In the genomic region with DNA sequence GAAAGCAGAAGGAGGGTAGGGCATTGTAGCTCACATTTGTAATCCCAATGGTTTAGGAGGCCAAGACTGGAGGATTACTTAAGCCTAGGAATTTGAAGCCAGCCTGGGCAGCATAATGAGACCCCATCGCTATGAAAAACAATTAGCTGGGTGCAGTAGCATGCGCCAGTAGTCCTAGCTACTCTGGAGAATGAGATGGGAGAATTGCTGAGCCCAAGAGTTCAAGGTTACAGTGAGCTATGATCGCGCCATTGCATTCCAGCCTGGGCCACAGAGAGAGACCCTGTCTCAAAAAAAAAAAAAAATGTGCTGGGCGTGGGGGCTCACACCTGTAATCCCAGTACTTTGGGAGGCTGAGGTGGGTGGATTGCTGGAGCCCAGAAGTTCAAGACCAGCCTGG, we compare ENCODE assay signal across 1 cellular context.
TF ChIP-seq lines count a peak whose summit lies in the region.

No MANE protein-coding gene starts in this region.

TF ChIP-seq in HepG2, 621 proteins besides CTCF, POLR2A, EP300 and RAD21 (continued from another document and continues in another):
- TF ChIP-seq, protein P1, sequence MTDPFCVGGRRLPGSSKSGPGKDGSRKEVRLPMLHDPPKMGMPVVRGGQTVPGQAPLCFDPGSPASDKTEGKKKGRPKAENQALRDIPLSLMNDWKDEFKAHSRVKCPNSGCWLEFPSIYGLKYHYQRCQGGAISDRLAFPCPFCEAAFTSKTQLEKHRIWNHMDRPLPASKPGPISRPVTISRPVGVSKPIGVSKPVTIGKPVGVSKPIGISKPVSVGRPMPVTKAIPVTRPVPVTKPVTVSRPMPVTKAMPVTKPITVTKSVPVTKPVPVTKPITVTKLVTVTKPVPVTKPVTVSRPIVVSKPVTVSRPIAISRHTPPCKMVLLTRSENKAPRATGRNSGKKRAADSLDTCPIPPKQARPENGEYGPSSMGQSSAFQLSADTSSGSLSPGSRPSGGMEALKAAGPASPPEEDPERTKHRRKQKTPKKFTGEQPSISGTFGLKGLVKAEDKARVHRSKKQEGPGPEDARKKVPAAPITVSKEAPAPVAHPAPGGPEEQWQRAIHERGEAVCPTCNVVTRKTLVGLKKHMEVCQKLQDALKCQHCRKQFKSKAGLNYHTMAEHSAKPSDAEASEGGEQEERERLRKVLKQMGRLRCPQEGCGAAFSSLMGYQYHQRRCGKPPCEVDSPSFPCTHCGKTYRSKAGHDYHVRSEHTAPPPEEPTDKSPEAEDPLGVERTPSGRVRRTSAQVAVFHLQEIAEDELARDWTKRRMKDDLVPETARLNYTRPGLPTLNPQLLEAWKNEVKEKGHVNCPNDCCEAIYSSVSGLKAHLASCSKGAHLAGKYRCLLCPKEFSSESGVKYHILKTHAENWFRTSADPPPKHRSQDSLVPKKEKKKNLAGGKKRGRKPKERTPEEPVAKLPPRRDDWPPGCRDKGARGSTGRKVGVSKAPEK (CRISPR knock-in tag; IDR thresholded peaks at IDR 0.05; ENCODE audit: borderline replicate concordance): no peak
- no peak for TF ChIP-seq TARDBP (CRISPR knock-in tag; IDR thresholded peaks at IDR 0.05)
- TF ChIP-seq SRY (CRISPR knock-in tag; IDR thresholded peaks at IDR 0.05): no peak
- no peak for TF ChIP-seq CREB1 (IDR thresholded peaks at IDR 0.05)
- no peak for TF ChIP-seq CREB1 (CRISPR knock-in tag; IDR thresholded peaks at IDR 0.05)
- no peak for TF ChIP-seq MZF1 (CRISPR knock-in tag; IDR thresholded peaks at IDR 0.05; ENCODE audit: borderline replicate concordance)
- TF ChIP-seq STAG1 (CRISPR knock-in tag; IDR thresholded peaks at IDR 0.05): no peak
- TF ChIP-seq SYNCRIP (IDR thresholded peaks at IDR 0.05; ENCODE audit: insufficient read depth, low read depth, low read length): no peak
- no peak for TF ChIP-seq RCOR2 (CRISPR knock-in tag; IDR thresholded peaks at IDR 0.05)
- no peak for TF ChIP-seq RFXANK (CRISPR knock-in tag; IDR thresholded peaks at IDR 0.05)
- TF ChIP-seq DMAP1 (CRISPR knock-in tag; IDR thresholded peaks at IDR 0.05): no peak
- TF ChIP-seq, protein P2, sequence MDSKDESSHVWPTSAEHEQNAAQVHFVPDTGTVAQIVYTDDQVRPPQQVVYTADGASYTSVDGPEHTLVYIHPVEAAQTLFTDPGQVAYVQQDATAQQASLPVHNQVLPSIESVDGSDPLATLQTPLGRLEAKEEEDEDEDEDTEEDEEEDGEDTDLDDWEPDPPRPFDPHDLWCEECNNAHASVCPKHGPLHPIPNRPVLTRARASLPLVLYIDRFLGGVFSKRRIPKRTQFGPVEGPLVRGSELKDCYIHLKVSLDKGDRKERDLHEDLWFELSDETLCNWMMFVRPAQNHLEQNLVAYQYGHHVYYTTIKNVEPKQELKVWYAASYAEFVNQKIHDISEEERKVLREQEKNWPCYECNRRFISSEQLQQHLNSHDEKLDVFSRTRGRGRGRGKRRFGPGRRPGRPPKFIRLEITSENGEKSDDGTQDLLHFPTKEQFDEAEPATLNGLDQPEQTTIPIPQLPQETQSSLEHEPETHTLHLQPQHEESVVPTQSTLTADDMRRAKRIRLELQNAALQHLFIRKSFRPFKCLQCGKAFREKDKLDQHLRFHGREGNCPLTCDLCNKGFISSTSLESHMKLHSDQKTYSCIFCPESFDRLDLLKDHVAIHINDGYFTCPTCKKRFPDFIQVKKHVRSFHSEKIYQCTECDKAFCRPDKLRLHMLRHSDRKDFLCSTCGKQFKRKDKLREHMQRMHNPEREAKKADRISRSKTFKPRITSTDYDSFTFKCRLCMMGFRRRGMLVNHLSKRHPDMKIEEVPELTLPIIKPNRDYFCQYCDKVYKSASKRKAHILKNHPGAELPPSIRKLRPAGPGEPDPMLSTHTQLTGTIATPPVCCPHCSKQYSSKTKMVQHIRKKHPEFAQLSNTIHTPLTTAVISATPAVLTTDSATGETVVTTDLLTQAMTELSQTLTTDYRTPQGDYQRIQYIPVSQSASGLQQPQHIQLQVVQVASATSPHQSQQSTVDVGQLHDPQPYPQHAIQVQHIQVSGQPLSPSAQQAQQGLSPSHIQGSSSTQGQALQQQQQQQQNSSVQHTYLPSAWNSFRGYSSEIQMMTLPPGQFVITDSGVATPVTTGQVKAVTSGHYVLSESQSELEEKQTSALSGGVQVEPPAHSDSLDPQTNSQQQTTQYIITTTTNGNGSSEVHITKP (CRISPR knock-in tag; IDR thresholded peaks at IDR 0.05; ENCODE audit: low read depth): no peak
- no peak for TF ChIP-seq MLLT10 (CRISPR knock-in tag; IDR thresholded peaks at IDR 0.05)
- TF ChIP-seq ZNF20 (CRISPR knock-in tag; IDR thresholded peaks at IDR 0.05): no peak
- no peak for TF ChIP-seq PCBP2 (optimal IDR thresholded peaks at IDR 0.05; ENCODE audit: low read depth, low read length, poor library complexity, severe bottlenecking)
- TF ChIP-seq ZNF136 (CRISPR knock-in tag; IDR thresholded peaks at IDR 0.05; ENCODE audit: low read depth): no peak
- TF ChIP-seq ZNF788 (CRISPR knock-in tag; IDR thresholded peaks at IDR 0.05; ENCODE audit: borderline replicate concordance): no peak
- TF ChIP-seq, protein P3, sequence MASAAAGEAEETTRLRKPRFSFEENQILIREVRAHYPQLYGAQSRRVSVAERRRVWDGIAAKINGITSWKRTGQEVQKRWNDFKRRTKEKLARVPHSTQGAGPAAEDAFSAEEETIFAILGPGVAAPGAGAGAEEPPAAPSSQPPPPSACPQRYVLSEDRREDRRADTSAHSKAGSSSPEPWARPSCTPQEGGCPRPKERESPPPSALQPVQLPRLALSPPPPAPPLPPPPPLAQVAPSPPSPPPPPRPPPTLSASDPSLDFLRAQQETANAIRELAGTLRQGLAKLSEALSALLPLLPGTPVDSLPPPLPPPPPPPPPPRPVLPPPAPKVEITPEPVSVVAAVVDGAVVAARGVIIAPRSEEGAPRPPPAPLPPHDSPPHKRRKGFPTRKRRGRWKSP (CRISPR knock-in tag; IDR thresholded peaks at IDR 0.05): no peak
- TF ChIP-seq, protein P4, sequence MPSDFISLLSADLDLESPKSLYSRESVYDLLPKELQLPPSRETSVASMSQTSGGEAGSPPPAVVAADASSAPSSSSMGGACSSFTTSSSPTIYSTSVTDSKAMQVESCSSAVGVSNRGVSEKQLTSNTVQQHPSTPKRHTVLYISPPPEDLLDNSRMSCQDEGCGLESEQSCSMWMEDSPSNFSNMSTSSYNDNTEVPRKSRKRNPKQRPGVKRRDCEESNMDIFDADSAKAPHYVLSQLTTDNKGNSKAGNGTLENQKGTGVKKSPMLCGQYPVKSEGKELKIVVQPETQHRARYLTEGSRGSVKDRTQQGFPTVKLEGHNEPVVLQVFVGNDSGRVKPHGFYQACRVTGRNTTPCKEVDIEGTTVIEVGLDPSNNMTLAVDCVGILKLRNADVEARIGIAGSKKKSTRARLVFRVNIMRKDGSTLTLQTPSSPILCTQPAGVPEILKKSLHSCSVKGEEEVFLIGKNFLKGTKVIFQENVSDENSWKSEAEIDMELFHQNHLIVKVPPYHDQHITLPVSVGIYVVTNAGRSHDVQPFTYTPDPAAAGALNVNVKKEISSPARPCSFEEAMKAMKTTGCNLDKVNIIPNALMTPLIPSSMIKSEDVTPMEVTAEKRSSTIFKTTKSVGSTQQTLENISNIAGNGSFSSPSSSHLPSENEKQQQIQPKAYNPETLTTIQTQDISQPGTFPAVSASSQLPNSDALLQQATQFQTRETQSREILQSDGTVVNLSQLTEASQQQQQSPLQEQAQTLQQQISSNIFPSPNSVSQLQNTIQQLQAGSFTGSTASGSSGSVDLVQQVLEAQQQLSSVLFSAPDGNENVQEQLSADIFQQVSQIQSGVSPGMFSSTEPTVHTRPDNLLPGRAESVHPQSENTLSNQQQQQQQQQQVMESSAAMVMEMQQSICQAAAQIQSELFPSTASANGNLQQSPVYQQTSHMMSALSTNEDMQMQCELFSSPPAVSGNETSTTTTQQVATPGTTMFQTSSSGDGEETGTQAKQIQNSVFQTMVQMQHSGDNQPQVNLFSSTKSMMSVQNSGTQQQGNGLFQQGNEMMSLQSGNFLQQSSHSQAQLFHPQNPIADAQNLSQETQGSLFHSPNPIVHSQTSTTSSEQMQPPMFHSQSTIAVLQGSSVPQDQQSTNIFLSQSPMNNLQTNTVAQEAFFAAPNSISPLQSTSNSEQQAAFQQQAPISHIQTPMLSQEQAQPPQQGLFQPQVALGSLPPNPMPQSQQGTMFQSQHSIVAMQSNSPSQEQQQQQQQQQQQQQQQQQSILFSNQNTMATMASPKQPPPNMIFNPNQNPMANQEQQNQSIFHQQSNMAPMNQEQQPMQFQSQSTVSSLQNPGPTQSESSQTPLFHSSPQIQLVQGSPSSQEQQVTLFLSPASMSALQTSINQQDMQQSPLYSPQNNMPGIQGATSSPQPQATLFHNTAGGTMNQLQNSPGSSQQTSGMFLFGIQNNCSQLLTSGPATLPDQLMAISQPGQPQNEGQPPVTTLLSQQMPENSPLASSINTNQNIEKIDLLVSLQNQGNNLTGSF (CRISPR knock-in tag; IDR thresholded peaks at IDR 0.05): no peak
- TF ChIP-seq ZNF382 (CRISPR knock-in tag; IDR thresholded peaks at IDR 0.05; ENCODE audit: borderline replicate concordance): no peak
- 0 out of 2 replicates have a peak, but pooled peaks have one; percentile 25 for TF ChIP-seq MEF2D (CRISPR knock-in tag; IDR thresholded peaks at IDR 0.05)
- TF ChIP-seq NAIF1 (CRISPR knock-in tag; IDR thresholded peaks at IDR 0.05; ENCODE audit: borderline replicate concordance): no peak
- no peak for TF ChIP-seq ZNF331 (CRISPR knock-in tag; IDR thresholded peaks at IDR 0.05)
- TF ChIP-seq ZNF572 (CRISPR knock-in tag; IDR thresholded peaks at IDR 0.05): 0 out of 2 replicates have a peak, but pooled peaks have one; percentile 48
- no peak for TF ChIP-seq HOXA5 (CRISPR knock-in tag; IDR thresholded peaks at IDR 0.05)
- no peak for TF ChIP-seq ZNF484 (CRISPR knock-in tag; IDR thresholded peaks at IDR 0.05; ENCODE audit: borderline replicate concordance, low read depth)
- peak; percentile 60 for TF ChIP-seq SALL1 (CRISPR knock-in tag; IDR thresholded peaks at IDR 0.05)
- no peak for TF ChIP-seq ZNF205 (CRISPR knock-in tag; IDR thresholded peaks at IDR 0.05)
- TF ChIP-seq HOXA3 (CRISPR knock-in tag; IDR thresholded peaks at IDR 0.05): 0 out of 2 replicates have a peak, but pooled peaks have one; percentile 39
- no peak for TF ChIP-seq RBAK (CRISPR knock-in tag; IDR thresholded peaks at IDR 0.05)
- TF ChIP-seq ZNF121 (CRISPR knock-in tag; IDR thresholded peaks at IDR 0.05): peak; percentile 91
- TF ChIP-seq, protein P5, sequence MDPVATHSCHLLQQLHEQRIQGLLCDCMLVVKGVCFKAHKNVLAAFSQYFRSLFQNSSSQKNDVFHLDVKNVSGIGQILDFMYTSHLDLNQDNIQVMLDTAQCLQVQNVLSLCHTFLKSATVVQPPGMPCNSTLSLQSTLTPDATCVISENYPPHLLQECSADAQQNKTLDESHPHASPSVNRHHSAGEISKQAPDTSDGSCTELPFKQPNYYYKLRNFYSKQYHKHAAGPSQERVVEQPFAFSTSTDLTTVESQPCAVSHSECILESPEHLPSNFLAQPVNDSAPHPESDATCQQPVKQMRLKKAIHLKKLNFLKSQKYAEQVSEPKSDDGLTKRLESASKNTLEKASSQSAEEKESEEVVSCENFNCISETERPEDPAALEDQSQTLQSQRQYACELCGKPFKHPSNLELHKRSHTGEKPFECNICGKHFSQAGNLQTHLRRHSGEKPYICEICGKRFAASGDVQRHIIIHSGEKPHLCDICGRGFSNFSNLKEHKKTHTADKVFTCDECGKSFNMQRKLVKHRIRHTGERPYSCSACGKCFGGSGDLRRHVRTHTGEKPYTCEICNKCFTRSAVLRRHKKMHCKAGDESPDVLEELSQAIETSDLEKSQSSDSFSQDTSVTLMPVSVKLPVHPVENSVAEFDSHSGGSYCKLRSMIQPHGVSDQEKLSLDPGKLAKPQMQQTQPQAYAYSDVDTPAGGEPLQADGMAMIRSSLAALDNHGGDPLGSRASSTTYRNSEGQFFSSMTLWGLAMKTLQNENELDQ (CRISPR knock-in tag; IDR thresholded peaks at IDR 0.05; ENCODE audit: borderline replicate concordance): no peak
- TF ChIP-seq FOXM1 (CRISPR knock-in tag; IDR thresholded peaks at IDR 0.05): no peak
- TF ChIP-seq ZNF562 (CRISPR knock-in tag; IDR thresholded peaks at IDR 0.05; ENCODE audit: borderline replicate concordance): no peak
- TF ChIP-seq, protein P6, sequence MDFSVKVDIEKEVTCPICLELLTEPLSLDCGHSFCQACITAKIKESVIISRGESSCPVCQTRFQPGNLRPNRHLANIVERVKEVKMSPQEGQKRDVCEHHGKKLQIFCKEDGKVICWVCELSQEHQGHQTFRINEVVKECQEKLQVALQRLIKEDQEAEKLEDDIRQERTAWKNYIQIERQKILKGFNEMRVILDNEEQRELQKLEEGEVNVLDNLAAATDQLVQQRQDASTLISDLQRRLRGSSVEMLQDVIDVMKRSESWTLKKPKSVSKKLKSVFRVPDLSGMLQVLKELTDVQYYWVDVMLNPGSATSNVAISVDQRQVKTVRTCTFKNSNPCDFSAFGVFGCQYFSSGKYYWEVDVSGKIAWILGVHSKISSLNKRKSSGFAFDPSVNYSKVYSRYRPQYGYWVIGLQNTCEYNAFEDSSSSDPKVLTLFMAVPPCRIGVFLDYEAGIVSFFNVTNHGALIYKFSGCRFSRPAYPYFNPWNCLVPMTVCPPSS (IDR thresholded peaks at IDR 0.05): no peak
- TF ChIP-seq ATF7-NPFF (CRISPR knock-in tag; IDR thresholded peaks at IDR 0.05; ENCODE audit: low read depth): no peak
- TF ChIP-seq, protein P7, sequence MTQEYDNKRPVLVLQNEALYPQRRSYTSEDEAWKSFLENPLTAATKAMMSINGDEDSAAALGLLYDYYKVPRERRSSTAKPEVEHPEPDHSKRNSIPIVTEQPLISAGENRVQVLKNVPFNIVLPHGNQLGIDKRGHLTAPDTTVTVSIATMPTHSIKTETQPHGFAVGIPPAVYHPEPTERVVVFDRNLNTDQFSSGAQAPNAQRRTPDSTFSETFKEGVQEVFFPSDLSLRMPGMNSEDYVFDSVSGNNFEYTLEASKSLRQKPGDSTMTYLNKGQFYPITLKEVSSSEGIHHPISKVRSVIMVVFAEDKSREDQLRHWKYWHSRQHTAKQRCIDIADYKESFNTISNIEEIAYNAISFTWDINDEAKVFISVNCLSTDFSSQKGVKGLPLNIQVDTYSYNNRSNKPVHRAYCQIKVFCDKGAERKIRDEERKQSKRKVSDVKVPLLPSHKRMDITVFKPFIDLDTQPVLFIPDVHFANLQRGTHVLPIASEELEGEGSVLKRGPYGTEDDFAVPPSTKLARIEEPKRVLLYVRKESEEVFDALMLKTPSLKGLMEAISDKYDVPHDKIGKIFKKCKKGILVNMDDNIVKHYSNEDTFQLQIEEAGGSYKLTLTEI (CRISPR knock-in tag; conservative IDR thresholded peaks at IDR 0.05): no peak
- no peak for TF ChIP-seq CEBPG (CRISPR knock-in tag; IDR thresholded peaks at IDR 0.05)
- TF ChIP-seq, protein P8, sequence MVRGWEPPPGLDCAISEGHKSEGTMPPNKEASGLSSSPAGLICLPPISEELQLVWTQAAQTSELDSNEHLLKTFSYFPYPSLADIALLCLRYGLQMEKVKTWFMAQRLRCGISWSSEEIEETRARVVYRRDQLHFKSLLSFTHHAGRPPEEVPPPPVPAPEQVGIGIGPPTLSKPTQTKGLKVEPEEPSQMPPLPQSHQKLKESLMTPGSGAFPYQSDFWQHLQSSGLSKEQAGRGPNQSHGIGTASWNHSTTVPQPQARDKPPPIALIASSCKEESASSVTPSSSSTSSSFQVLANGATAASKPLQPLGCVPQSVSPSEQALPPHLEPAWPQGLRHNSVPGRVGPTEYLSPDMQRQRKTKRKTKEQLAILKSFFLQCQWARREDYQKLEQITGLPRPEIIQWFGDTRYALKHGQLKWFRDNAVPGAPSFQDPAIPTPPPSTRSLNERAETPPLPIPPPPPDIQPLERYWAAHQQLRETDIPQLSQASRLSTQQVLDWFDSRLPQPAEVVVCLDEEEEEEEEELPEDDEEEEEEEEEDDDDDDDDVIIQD (CRISPR knock-in tag; IDR thresholded peaks at IDR 0.05; ENCODE audit: low read depth): 0 out of 2 replicates have a peak, but pooled peaks have one; percentile 16
- TF ChIP-seq ZNF496 (CRISPR knock-in tag; IDR thresholded peaks at IDR 0.05; ENCODE audit: insufficient replicate concordance): no peak
